30 cellular contexts compared by ENCODE assay signal in the genomic region with DNA sequence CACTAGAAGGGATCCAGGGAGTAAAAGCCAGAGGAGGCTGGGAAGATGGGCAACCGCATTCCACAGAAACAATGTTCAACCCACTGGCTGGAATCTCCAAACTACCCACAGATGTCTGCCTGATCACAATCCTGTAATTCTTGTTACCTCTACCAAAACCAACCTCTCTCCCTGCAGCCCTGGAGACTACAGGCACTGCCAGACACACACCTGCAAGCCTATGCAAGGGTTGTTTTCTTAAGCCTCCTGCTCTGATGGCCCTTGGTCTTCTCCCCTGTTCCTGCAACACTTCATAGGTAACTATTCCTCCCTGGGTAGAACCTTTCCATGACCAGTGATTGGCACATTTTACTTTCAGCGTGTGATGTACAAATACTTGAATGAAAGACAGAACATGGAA. TPM values are rescaled to one million over a fixed set of nuclear protein-coding genes. Genes with fewer than 3 reads are reported as not detected.
"Had no signal": no experiment of that assay in that cellular context is flagged by ENCODE, and none has a peak within 500 bp of the region (broad histone marks: within the 10 kb centered on the region; RNA-seq: fewer than 3 reads in every experiment).

No MANE protein-coding gene starts in this region.

- DNase-seq: colonic mucosa; dermis blood vessel endothelial cell; effector memory CD4-positive, alpha-beta T cell; esophagus squamous epithelium; foreskin melanocyte; glutamatergic neuron; heart right ventricle; hippocampal formation; kidney glomerular epithelial cell; left colon; left ventricle myocardium superior; lower lobe of right lung; naive thymus-derived CD8-positive, alpha-beta T cell; occipital lobe; stimulated activated CD4-positive, alpha-beta T cell treated with anti-CD3 and anti-CD28 coated beads, Interleukin-12 subunit alpha, Interleukin-12 subunit beta, amount 100 ng/mL, for 4 hours; stimulated activated CD4-positive, alpha-beta T cell treated with anti-CD3 and anti-CD28 coated beads, Interleukin-1b, Interleukin-23, amount 100 ng/mL, for 48 hours; stimulated activated CD4-positive, alpha-beta T cell treated with anti-CD3 and anti-CD28 coated beads, Interleukin-4, amount 100 ng/mL, for 1 hour; stimulated activated CD8-positive, alpha-beta memory T cell treated with anti-CD3 and anti-CD28 coated beads, Interleukin-4, amount 100 ng/mL, for 48 hours; stimulated activated naive CD4-positive, alpha-beta T cell treated with Interleukin-2 at 50 U/mL for 16 hours; stomach; transverse colon; upper lobe of right lung; uterus had no signal

- H3K9me3 ChIP-seq: colonic mucosa, esophagus squamous epithelium, lower lobe of right lung, prostate gland, transverse colon, upper lobe of right lung, uterus had no signal

- H3K36me3 ChIP-seq: colonic mucosa, esophagus squamous epithelium, heart right ventricle, lower lobe of right lung, prostate gland, right atrium auricular region, stomach, transverse colon, upper lobe of right lung, uterus had no signal

- H3K27ac Mint-ChIP-seq: naive thymus-derived CD8-positive, alpha-beta T cell had no signal

- H3K4me1 ChIP-seq: colonic mucosa, lower lobe of right lung, parathyroid adenoma, prostate gland, right atrium auricular region, stomach, transverse colon, upper lobe of right lung, uterus had no signal

- H3K27ac ChIP-seq: colonic mucosa, esophagus squamous epithelium, heart right ventricle, lower lobe of right lung, parathyroid adenoma, prostate gland, right atrium auricular region, stomach, transverse colon, upper lobe of right lung, uterus had no signal

- ATAC-seq: heart right ventricle; left ventricle myocardium superior; naive thymus-derived CD8-positive, alpha-beta T cell; sciatic nerve had no signal

- H3K4me3 Mint-ChIP-seq: naive thymus-derived CD8-positive, alpha-beta T cell had no signal

- H3K4me3 ChIP-seq: colonic mucosa, esophagus squamous epithelium, heart right ventricle, lower lobe of right lung, prostate gland, right atrium auricular region, smooth muscle cell, stomach, transverse colon, upper lobe of right lung, uterus had no signal

- H3K4me1 Mint-ChIP-seq: naive thymus-derived CD8-positive, alpha-beta T cell had no signal

- H3K27me3 ChIP-seq: colonic mucosa, esophagus squamous epithelium, right atrium auricular region, stomach, transverse colon, upper lobe of right lung, uterus had no signal

RNA-seq across cellular contexts. Expression of a gene that starts 21.9 kb away (rescaled TPM):
- total RNA-seq: dermis blood vessel endothelial cell; endothelial cell of umbilical vein; myocyte; naive thymus-derived CD8-positive, alpha-beta T cell; sciatic nerve had no signal
